Comparison of ENCODE assay signal across 8 cellular contexts in genomic region chr4:182918044-182918607, GRCh38. TPM values are rescaled to one million over a fixed set of nuclear protein-coding genes. Genes with fewer than 3 reads are reported as not detected.
DNase-seq lines count a peak whose midpoint lies in the region; ATAC-seq and TF ChIP-seq lines count a peak whose summit lies in the region.

No MANE protein-coding gene starts in this region.

- H3K36me3 Mint-ChIP-seq in glutamatergic neuron (ENCODE audit: unreplicated experiment) = no peaks in the 10 kb centered on the region

- DNase-seq in NCI-H345 treated with DMSO at 0.1 percent for 48 hours (lab: John Stamatoyannopoulos, UW; ENCODE audit: unreplicated experiment) (peak; percentile 17), NCI-H345 (lab: John Stamatoyannopoulos, UW) (no peak), SK-N-DZ (ENCODE audit: low spot score) (peak; percentile 26), glutamatergic neuron (no peak), MV-4-11 (lab: John Stamatoyannopoulos, UW) (no peak)
- no peak for DNase-seq in stimulated activated CD4-positive, alpha-beta T cell treated with anti-CD3 and anti-CD28 coated beads, Interleukin-2, amount 100 ng/mL, for 48 hours

- H3K4me3 Mint-ChIP-seq in glutamatergic neuron (ENCODE audit: unreplicated experiment) = peak overlapping the region; percentile 85

- peak overlapping the region; percentile 53 for H3K27ac Mint-ChIP-seq in glutamatergic neuron (ENCODE audit: unreplicated experiment)

- TF ChIP-seq CTCF in glutamatergic neuron (IDR thresholded peaks at IDR 0.05; ENCODE audit: partially characterized antibody, unreplicated experiment) = no peak

- H3K27me3 Mint-ChIP-seq in glutamatergic neuron (ENCODE audit: unreplicated experiment) = peaks cover 5% of the 10 kb centered on the region

- peaks cover 7% of the 10 kb centered on the region for H3K4me1 Mint-ChIP-seq in glutamatergic neuron (ENCODE audit: low read depth, unreplicated experiment)

- H3K4me3 ChIP-seq in skin epidermis = peak overlapping the region; percentile 53 to 85 (median 64)

- ATAC-seq in HG02852 (IDR thresholded peaks at IDR 0.05; ENCODE audit: unreplicated experiment) = peak; percentile 13

- peaks cover 7% of the 10 kb centered on the region for H3K9me3 Mint-ChIP-seq in glutamatergic neuron (ENCODE audit: unreplicated experiment)

- peak overlapping the region; percentile 89 to 99 (median 96) for H3K27ac ChIP-seq in skin epidermis

RNA-seq across cellular contexts. Expression of gene DCTD, which starts 0.9 kb away (rescaled TPM):
- 47.3 and 51.6 TPM in 2 replicates for polyA plus RNA-seq in SK-N-DZ (2014; cell fraction: cytosol; rRNA removed)
- 51.0 and 65.9 TPM in 2 replicates for polyA plus RNA-seq in SK-N-DZ (2014; cell fraction: nucleus; rRNA removed)
- 44.5 TPM for total RNA-seq in glutamatergic neuron (ENCODE audit: unreplicated experiment)

Comparison
In these comparisons a context has a peak if more than half of its experiments do, and no peak if none do; other contexts are left out.
1. DNase-seq: peak in NCI-H345 treated with DMSO at 0.1 percent for 48 hours (single experiment) and SK-N-DZ (single experiment); none in NCI-H345 (single experiment), glutamatergic neuron (single experiment), stimulated activated CD4-positive, alpha-beta T cell treated with anti-CD3 and anti-CD28 coated beads, Interleukin-2, amount 100 ng/mL, for 48 hours (0 of 2) and MV-4-11 (single experiment).